Comparison of ENCODE assay signal across 8 cellular contexts in genomic region chr21:21203822-21204339, GRCh38.
"Had no signal": no experiment of that assay in that cellular context is flagged by ENCODE, and none has a peak within 500 bp of the region (broad histone marks: within the 10 kb centered on the region; RNA-seq: fewer than 3 reads in every experiment).

No MANE protein-coding gene starts in this region.

- DNase-seq: GDM1, GF-D8 had no signal

- FAIRE-seq: G401.6, GM12878, GM12891, GM12892, GM18507, GM19239 had no signal

- ATAC-seq: GM12878 had no signal

- H3K4me3 ChIP-seq: GM12878 had no signal
